20 cellular contexts compared by ENCODE assay signal in genomic region chr5:107766439-107766838, GRCh38.
DNase-seq lines count a peak whose midpoint lies in the region; ATAC-seq, FAIRE-seq and TF ChIP-seq lines count a peak whose summit lies in the region.
"Had no signal": no experiment of that assay in that cellular context is flagged by ENCODE, and none has a peak within 500 bp of the region (broad histone marks: within the 10 kb centered on the region; RNA-seq: fewer than 3 reads in every experiment).

No MANE protein-coding gene starts in this region.

- H3K9ac ChIP-seq in mesendoderm (ENCODE audit: low read length): no peak overlapping the region
- H3K9ac ChIP-seq: BLaER1 had no signal

- H3K4ac ChIP-seq in mesendoderm (ENCODE audit: low read depth, low read length): no peak overlapping the region

- H3K9me3 ChIP-seq in hepatocyte (ENCODE audit: low read depth) (no peaks in the 10 kb centered on the region), small intestine (ENCODE audit: control insufficient read depth, low read depth) (no peaks in the 10 kb centered on the region)
- H3K9me3 ChIP-seq: BLaER1 had no signal

- POLR2A ChIA-PET in activated CD4-positive, alpha-beta memory T cell treated with anti-CD3 and anti-CD28 coated beads, Interleukin-2, amount 10 ng/mL, durations not matched to agents 7 days and 5 days (lab: Charles Lee): no interaction called here

- H3K4me3 ChIP-seq in hepatocyte: no peak overlapping the region
- no peak overlapping the region for H3K4me3 ChIP-seq in mesendoderm (ENCODE audit: low read length)
- no peak overlapping the region for H3K4me3 ChIP-seq in small intestine (ENCODE audit: low read depth in 1 of 2, low read length in 2 of 2)
- H3K4me3 ChIP-seq: BLaER1, GM23338 had no signal

- H2BK5ac ChIP-seq in mesendoderm (ENCODE audit: low read length): no peak overlapping the region

- H2BK15ac ChIP-seq in mesendoderm (replicated peaks; ENCODE audit: low read depth): no peak overlapping the region

- H3K79me2 ChIP-seq in hepatocyte (no peaks in the 10 kb centered on the region), mesendoderm (ENCODE audit: control insufficient read depth, insufficient read depth, low read length) (no peaks in the 10 kb centered on the region)

- CTCF ChIA-PET in activated CD4-positive, alpha-beta memory T cell treated with anti-CD3 and anti-CD28 coated beads, Interleukin-2, amount 10 ng/mL, durations not matched to agents 7 days and 5 days (lab: Charles Lee): no interaction called here

- no peaks in the 10 kb centered on the region for H3K9me3 Mint-ChIP-seq in activated CD4-positive, alpha-beta memory T cell treated with anti-CD3 and anti-CD28 coated beads, Interleukin-2, amount 10 ng/mL, durations not matched to agents 7 days and 5 days
- H3K9me3 Mint-ChIP-seq: CD4-positive, alpha-beta memory T cell; GM23338; IgD-negative memory B cell had no signal

- no peak overlapping the region for H2BK120ac ChIP-seq in mesendoderm (ENCODE audit: low read depth, low read length)

- H3K27ac Mint-ChIP-seq in activated CD4-positive, alpha-beta memory T cell treated with anti-CD3 and anti-CD28 coated beads, Interleukin-2, amount 10 ng/mL, durations not matched to agents 7 days and 5 days: no peak overlapping the region
- H3K27ac Mint-ChIP-seq: CD14-positive monocyte; CD4-positive, alpha-beta memory T cell; GM23338; HFFc6; IgD-negative memory B cell had no signal

- no peaks in the 10 kb centered on the region for H3K36me3 Mint-ChIP-seq in activated CD4-positive, alpha-beta memory T cell treated with anti-CD3 and anti-CD28 coated beads, Interleukin-2, amount 10 ng/mL, durations not matched to agents 7 days and 5 days (ENCODE audit: low read depth)
- H3K36me3 Mint-ChIP-seq: CD14-positive monocyte; CD4-positive, alpha-beta memory T cell; IgD-negative memory B cell had no signal

- H2AK5ac ChIP-seq in mesendoderm (ENCODE audit: low read length): no peak overlapping the region

- DNase-seq in OCI-M1 (lab: John Stamatoyannopoulos, UW) (peak; percentile 91), hepatocyte (ENCODE audit: low spot score) (peak; percentile 16), mesendoderm (no peak), small intestine (peak; percentile 12), anterior cingulate cortex (lab: John Stamatoyannopoulos, UW) (no peak)
- DNase-seq in activated CD4-positive, alpha-beta memory T cell treated with anti-CD3 and anti-CD28 coated beads, Interleukin-2, amount 10 ng/mL, durations not matched to agents 7 days and 5 days: no peak
- DNase-seq: 8988T; Calu3; CD4-positive, alpha-beta memory T cell; DMS79 treated with DMSO at 0.1 percent for 48 hours; GF-D8; H7; HFFc6 had no signal

- WGBS in hepatocyte (ENCODE audit: low lambda C conversion rate, missing lambda C conversion rate): 48% methylated on average over 5 of the region's 5 CpGs
- no CpG with 5 or more reads among the region's 5 CpGs for WGBS in mesendoderm (ENCODE audit: extremely low coverage, insufficient coverage, low lambda C conversion rate)
- 13 to 46% (median 22%) methylated on average over 5 of the region's 5 CpGs for WGBS in small intestine, 3 donors

- no peak overlapping the region for H3K56ac ChIP-seq in mesendoderm (ENCODE audit: low read length)

- no peak for FAIRE-seq in small intestine (lab: Jason Lieb, UNC)
- FAIRE-seq: HTR-8/SVneo had no signal

- no peak overlapping the region for H3K23ac ChIP-seq in mesendoderm (ENCODE audit: low read length)

- ATAC-seq in HG03571 (IDR thresholded peaks at IDR 0.05; ENCODE audit: unreplicated experiment): no peak
- ATAC-seq: GM23338, HCT116 had no signal

- no peaks in the 10 kb centered on the region for H3K9me2 ChIP-seq in hepatocyte (replicated peaks; ENCODE audit: insufficient read depth)

- no peak for TF ChIP-seq CTCF in hepatocyte (IDR thresholded peaks at IDR 0.05; ENCODE audit: poor library complexity)

- H3K27me3 ChIP-seq in hepatocyte (no peaks in the 10 kb centered on the region), mesendoderm (ENCODE audit: insufficient read depth, low read length, poor library complexity) (no peaks in the 10 kb centered on the region), small intestine (ENCODE audit: control insufficient read depth in 2 of 2, insufficient read depth in 2 of 2, low read length in 2 of 2) (peaks cover 0 to 2% of the 10 kb centered on the region in 2 donors)
- H3K27me3 ChIP-seq: BLaER1 had no signal

- no peak overlapping the region for H4K8ac ChIP-seq in mesendoderm (ENCODE audit: low read depth, low read length)

- H3K18ac ChIP-seq in mesendoderm (ENCODE audit: low read length): no peak overlapping the region

- H4K5ac ChIP-seq in mesendoderm (ENCODE audit: low read length): no peak overlapping the region

- no peak overlapping the region for H3K27ac ChIP-seq in hepatocyte
- H3K27ac ChIP-seq in mesendoderm (ENCODE audit: low read depth, low read length): peak overlapping the region; percentile 75
- H3K27ac ChIP-seq in small intestine (ENCODE audit: low read depth in 1 of 2, low read length in 1 of 2): no peak overlapping the region
- H3K27ac ChIP-seq: BLaER1 had no signal

- no peaks in the 10 kb centered on the region for H3K79me1 ChIP-seq in mesendoderm (ENCODE audit: low read length)

- no peaks in the 10 kb centered on the region for H3K4me1 Mint-ChIP-seq in activated CD4-positive, alpha-beta memory T cell treated with anti-CD3 and anti-CD28 coated beads, Interleukin-2, amount 10 ng/mL, durations not matched to agents 7 days and 5 days
- H3K4me1 Mint-ChIP-seq: CD14-positive monocyte; CD4-positive, alpha-beta memory T cell; IgD-negative memory B cell had no signal

- peaks cover 9% of the 10 kb centered on the region for H3K27me3 Mint-ChIP-seq in activated CD4-positive, alpha-beta memory T cell treated with anti-CD3 and anti-CD28 coated beads, Interleukin-2, amount 10 ng/mL, durations not matched to agents 7 days and 5 days
- H3K27me3 Mint-ChIP-seq: CD4-positive, alpha-beta memory T cell had no signal

- H3K4me2 ChIP-seq in hepatocyte (peak overlapping the region; percentile 23), mesendoderm (ENCODE audit: low read length) (no peak overlapping the region)
- H3K4me2 ChIP-seq: BLaER1, GM23338 had no signal

- no peak overlapping the region for H3K4me3 Mint-ChIP-seq in activated CD4-positive, alpha-beta memory T cell treated with anti-CD3 and anti-CD28 coated beads, Interleukin-2, amount 10 ng/mL, durations not matched to agents 7 days and 5 days
- H3K4me3 Mint-ChIP-seq: CD14-positive monocyte; CD4-positive, alpha-beta memory T cell; GM23338; HFFc6; IgD-negative memory B cell had no signal

- no peaks in the 10 kb centered on the region for H4K20me1 ChIP-seq in hepatocyte (ENCODE audit: insufficient read depth, poor library complexity, severe bottlenecking)
- H4K20me1 ChIP-seq: BLaER1 had no signal

- H3K36me3 ChIP-seq in hepatocyte (replicated peaks; ENCODE audit: insufficient read depth, low read depth): no peaks in the 10 kb centered on the region
- H3K36me3 ChIP-seq in mesendoderm (ENCODE audit: control insufficient read depth, insufficient read depth, low read length): no peaks in the 10 kb centered on the region
- H3K36me3 ChIP-seq in small intestine (ENCODE audit: control insufficient read depth in 2 of 2, insufficient read depth in 2 of 2, low read length in 2 of 2): no peaks in the 10 kb centered on the region
- H3K36me3 ChIP-seq: BLaER1 had no signal

- no peak overlapping the region for H2AFZ ChIP-seq in hepatocyte
- H2AFZ ChIP-seq: GM23338 had no signal

- H3K4me1 ChIP-seq in hepatocyte (ENCODE audit: insufficient read depth) (peaks cover 8% of the 10 kb centered on the region), mesendoderm (ENCODE audit: control insufficient read depth, low read depth, low read length) (peaks cover 6% of the 10 kb centered on the region), small intestine (ENCODE audit: control insufficient read depth in 2 of 2, insufficient read depth in 1 of 2, low read depth in 1 of 2, low read length in 1 of 2) (peaks cover 2 to 3% of the 10 kb centered on the region in 2 donors)
- H3K4me1 ChIP-seq: BLaER1 had no signal

Comparison
In these comparisons a context has a peak if more than half of its experiments do, and no peak if none do; other contexts are left out.
1. DNase-seq: peak in OCI-M1 (single experiment), hepatocyte (single experiment) and small intestine (single experiment); none in mesendoderm (single experiment), activated CD4-positive, alpha-beta memory T cell treated with anti-CD3 and anti-CD28 coated beads, Interleukin-2, amount 10 ng/mL, durations not matched to agents 7 days and 5 days (single experiment) and anterior cingulate cortex (0 of 58).